Comparison of ENCODE assay signal across 10 cellular contexts in genomic region chr22:40247976-40248375, GRCh38.
DNase-seq lines count a peak whose midpoint lies in the region; ATAC-seq lines count a peak whose summit lies in the region.
"Had no signal": no experiment of that assay in that cellular context is flagged by ENCODE, and none has a peak within 500 bp of the region (broad histone marks: within the 10 kb centered on the region; RNA-seq: fewer than 3 reads in every experiment).

No MANE protein-coding gene starts in this region.

- DNase-seq in T-helper 1 cell (peak; percentile 21 to 66 (median 36)), hippocampal formation (lab: John Stamatoyannopoulos, UW) (no peak), substantia nigra (lab: John Stamatoyannopoulos, UW) (no peak)
- peak; percentile 47 for DNase-seq in activated CD8-positive, alpha-beta memory T cell treated with anti-CD3 and anti-CD28 coated beads, Interleukin-2, amount 50 U/mL, for 4 hours
- DNase-seq in effector memory CD4-positive, alpha-beta T cell = peak; percentile 45 to 63 (median 51)
- peak; percentile 77 for DNase-seq in stimulated activated CD8-positive, alpha-beta memory T cell treated with anti-CD3 and anti-CD28 coated beads, Interleukin-4, amount 100 ng/mL, for 48 hours
- DNase-seq: NCI-H1105 treated with DMSO at 0.1 percent for 48 hours had no signal

- no peak for ATAC-seq in GM21515 (IDR thresholded peaks at IDR 0.05; ENCODE audit: unreplicated experiment)
- ATAC-seq in GM19351 (IDR thresholded peaks at IDR 0.05; ENCODE audit: unreplicated experiment) = no peak

- H3K9me3 ChIP-seq in effector memory CD4-positive, alpha-beta T cell (ENCODE audit: control insufficient read depth, low read length) = no peaks in the 10 kb centered on the region
- H3K9me3 ChIP-seq: neutrophil had no signal

- H3K27me3 ChIP-seq in effector memory CD4-positive, alpha-beta T cell (replicated peaks; ENCODE audit: control insufficient read depth, insufficient read depth, low read length, poor library complexity, severe bottlenecking) = no peaks in the 10 kb centered on the region
- H3K27me3 ChIP-seq: neutrophil had no signal

- H3K36me3 ChIP-seq in effector memory CD4-positive, alpha-beta T cell (ENCODE audit: control insufficient read depth, insufficient read depth, low read length) = peaks cover 4% of the 10 kb centered on the region

- peak overlapping the region; percentile 22 for H3K4me3 ChIP-seq in effector memory CD4-positive, alpha-beta T cell (ENCODE audit: insufficient read depth, low read depth, low read length, poor library complexity, severe bottlenecking)

- H3K4me1 ChIP-seq in effector memory CD4-positive, alpha-beta T cell (ENCODE audit: control insufficient read depth, insufficient read depth, low read length, poor library complexity, severe bottlenecking) = peaks cover 48% of the 10 kb centered on the region

- H3K27ac ChIP-seq in effector memory CD4-positive, alpha-beta T cell (ENCODE audit: insufficient read depth, low read length, poor library complexity, severe bottlenecking) = peak overlapping the region; percentile 40
- H3K27ac ChIP-seq in substantia nigra (ENCODE audit: low read depth, low read length, poor library complexity, severe bottlenecking) = no peak overlapping the region
- H3K27ac ChIP-seq: neutrophil had no signal

Comparison
In these comparisons a context has a peak if more than half of its experiments do, and no peak if none do; other contexts are left out.
1. DNase-seq: peak in T-helper 1 cell (5 of 5), activated CD8-positive, alpha-beta memory T cell treated with anti-CD3 and anti-CD28 coated beads, Interleukin-2, amount 50 U/mL, for 4 hours (single experiment), effector memory CD4-positive, alpha-beta T cell (3 of 3) and stimulated activated CD8-positive, alpha-beta memory T cell treated with anti-CD3 and anti-CD28 coated beads, Interleukin-4, amount 100 ng/mL, for 48 hours (single experiment); none in hippocampal formation (0 of 2) and substantia nigra (0 of 49).